ENCODE assay signal across 9 cellular contexts in the genomic region with DNA sequence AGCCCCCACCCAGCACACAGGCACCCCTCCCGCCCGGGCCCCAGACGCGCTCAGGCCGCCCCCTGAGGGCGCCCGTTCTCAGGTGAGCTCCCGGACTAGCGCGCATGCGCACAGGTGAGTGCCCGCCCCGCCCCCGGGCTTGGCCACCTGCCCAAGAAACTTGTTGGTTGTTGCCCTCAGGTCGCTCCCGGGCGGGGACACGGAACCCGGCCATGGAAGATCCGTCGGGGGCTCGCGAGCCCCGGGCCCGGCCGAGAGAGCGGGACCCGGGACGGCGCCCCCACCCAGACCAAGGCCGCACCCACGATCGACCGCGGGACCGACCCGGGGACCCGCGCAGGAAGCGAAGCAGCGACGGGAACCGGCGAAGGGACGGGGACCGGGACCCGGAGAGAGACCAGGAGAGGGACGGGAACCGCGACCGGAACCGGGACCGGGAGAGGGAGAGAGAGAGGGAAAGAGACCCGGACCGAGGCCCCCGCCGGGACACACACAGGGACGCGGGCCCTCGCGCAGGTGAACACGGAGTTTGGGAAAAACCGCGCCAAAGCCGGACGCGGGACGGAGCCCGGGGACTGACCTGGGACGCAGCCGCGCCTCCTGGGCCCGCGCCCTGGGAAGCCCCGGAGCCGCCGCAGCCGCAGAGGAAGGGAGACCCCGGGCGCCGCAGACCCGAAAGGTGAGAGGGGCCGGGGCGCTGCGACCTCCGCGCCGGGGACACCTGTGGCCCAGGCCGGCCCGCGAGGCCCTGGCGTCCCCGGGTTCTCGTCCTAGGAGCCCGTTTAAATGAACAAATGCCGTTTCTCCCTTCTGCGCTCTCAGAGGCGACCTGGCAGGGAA. TPM values are rescaled to one million over a fixed set of nuclear protein-coding genes. Genes with fewer than 3 reads are reported as not detected.
DNase-seq lines count a peak whose midpoint lies in the region; ATAC-seq and TF ChIP-seq lines count a peak whose summit lies in the region.
"Had no signal": no experiment of that assay in that cellular context is flagged by ENCODE, and none has a peak within 500 bp of the region (broad histone marks: within the 10 kb centered on the region; RNA-seq: fewer than 3 reads in every experiment).

A gene with protein sequence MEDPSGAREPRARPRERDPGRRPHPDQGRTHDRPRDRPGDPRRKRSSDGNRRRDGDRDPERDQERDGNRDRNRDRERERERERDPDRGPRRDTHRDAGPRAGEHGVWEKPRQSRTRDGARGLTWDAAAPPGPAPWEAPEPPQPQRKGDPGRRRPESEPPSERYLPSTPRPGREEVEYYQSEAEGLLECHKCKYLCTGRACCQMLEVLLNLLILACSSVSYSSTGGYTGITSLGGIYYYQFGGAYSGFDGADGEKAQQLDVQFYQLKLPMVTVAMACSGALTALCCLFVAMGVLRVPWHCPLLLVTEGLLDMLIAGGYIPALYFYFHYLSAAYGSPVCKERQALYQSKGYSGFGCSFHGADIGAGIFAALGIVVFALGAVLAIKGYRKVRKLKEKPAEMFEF (plus strand): TSS at position 167 of the 840 bp plus-strand sequence. CDS start 46 bp downstream, at position 213.

- CTCF ChIA-PET in activated CD4-positive, alpha-beta T cell treated with anti-CD3 and anti-CD28 coated beads, Interleukin-2, amount 10 ng/mL, durations not matched to agents 7 days and 5 days (lab: Charles Lee): no interaction called here

- H3K27me3 ChIP-seq in esophagus (ENCODE audit: control insufficient read depth in 1 of 2, insufficient read depth in 2 of 2, low read length in 2 of 2): no peaks in the 10 kb centered on the region
- peaks cover 35% of the 10 kb centered on the region for H3K27me3 ChIP-seq in osteoblast (ENCODE audit: insufficient read depth, low read length)

- H3K27ac Mint-ChIP-seq in activated CD4-positive, alpha-beta T cell treated with anti-CD3 and anti-CD28 coated beads, Interleukin-2, amount 10 ng/mL, durations not matched to agents 7 days and 5 days: no peak within 1 kb of the TSS
- H3K27ac Mint-ChIP-seq: activated naive CD4-positive, alpha-beta T cell treated with anti-CD3 and anti-CD28 coated beads, Interleukin-2, amount 50 U/mL, for 72 hours had no signal

- no peaks in the 10 kb centered on the region for H3K79me2 ChIP-seq in osteoblast (ENCODE audit: insufficient read depth, low read length)

- POLR2A ChIA-PET in activated CD4-positive, alpha-beta T cell treated with anti-CD3 and anti-CD28 coated beads, Interleukin-2, amount 10 ng/mL, durations not matched to agents 7 days and 5 days (lab: Charles Lee): no interaction called here

- H4K20me1 ChIP-seq in osteoblast (ENCODE audit: insufficient read depth, low read length): no peaks in the 10 kb centered on the region

- no peak for ATAC-seq in GM21737 (IDR thresholded peaks at IDR 0.05; ENCODE audit: unreplicated experiment)

- DNase-seq in AG08396 (ENCODE audit: low spot score) (peak; percentile 29), HT-29 (ENCODE audit: low spot score) (peak; percentile 95), osteoblast (ENCODE audit: insufficient read length, low spot score, missing footprints) (peak; percentile 85), posterior vena cava (ENCODE audit: low spot score) (no peak), AG08395 (ENCODE audit: low spot score) (no peak)
- DNase-seq in activated CD4-positive, alpha-beta T cell treated with anti-CD3 and anti-CD28 coated beads, Interleukin-2, amount 10 ng/mL, durations not matched to agents 7 days and 5 days: peak; percentile 11

- H3K4me1 ChIP-seq in esophagus (ENCODE audit: control insufficient read depth in 2 of 2, insufficient read depth in 2 of 2, low read length in 1 of 2): peaks cover 0 to 2% of the 10 kb centered on the region in 2 donors
- H3K4me1 ChIP-seq in osteoblast (ENCODE audit: insufficient read depth, low read length): peaks cover 5% of the 10 kb centered on the region

- no peaks in the 10 kb centered on the region for H3K9me3 Mint-ChIP-seq in activated CD4-positive, alpha-beta T cell treated with anti-CD3 and anti-CD28 coated beads, Interleukin-2, amount 10 ng/mL, durations not matched to agents 7 days and 5 days
- H3K9me3 Mint-ChIP-seq: activated naive CD4-positive, alpha-beta T cell treated with anti-CD3 and anti-CD28 coated beads, Interleukin-2, amount 50 U/mL, for 72 hours had no signal

- H3K9me3 ChIP-seq in esophagus (ENCODE audit: control insufficient read depth in 2 of 2, insufficient read depth in 1 of 2, low read depth in 1 of 2, low read length in 1 of 2) (no peaks in the 10 kb centered on the region), osteoblast (ENCODE audit: low read depth, low read length) (no peaks in the 10 kb centered on the region)

- H2AFZ ChIP-seq in osteoblast (ENCODE audit: low read length): peak within 1 kb of the TSS; percentile 51

- H3K27ac ChIP-seq in esophagus (ENCODE audit: low read depth in 2 of 2, low read length in 1 of 2) (no peak within 1 kb of the TSS), osteoblast (ENCODE audit: low read depth, low read length) (no peak within 1 kb of the TSS)

- no peaks in the 10 kb centered on the region for H3K36me3 ChIP-seq in esophagus (ENCODE audit: control insufficient read depth in 2 of 2, insufficient read depth in 2 of 2, low read length in 1 of 2)
- no peaks in the 10 kb centered on the region for H3K36me3 ChIP-seq in osteoblast (ENCODE audit: insufficient read depth, low read length)

- peaks cover 26% of the 10 kb centered on the region for H3K27me3 Mint-ChIP-seq in activated CD4-positive, alpha-beta T cell treated with anti-CD3 and anti-CD28 coated beads, Interleukin-2, amount 10 ng/mL, durations not matched to agents 7 days and 5 days

- peak within 1 kb of the TSS; percentile 41 for H3K4me3 Mint-ChIP-seq in activated CD4-positive, alpha-beta T cell treated with anti-CD3 and anti-CD28 coated beads, Interleukin-2, amount 10 ng/mL, durations not matched to agents 7 days and 5 days

- H3K4me3 ChIP-seq in esophagus (ENCODE audit: low read depth in 1 of 2, low read length in 2 of 2) (peak within 1 kb of the TSS; percentile 69 to 71), osteoblast (ENCODE audit: insufficient read depth, low read length) (peak within 1 kb of the TSS; percentile 58)

- H3K4me2 ChIP-seq in osteoblast (ENCODE audit: insufficient read depth, low read length): peak within 1 kb of the TSS; percentile 77

- no peak for TF ChIP-seq CTCF in osteoblast (IDR thresholded peaks at IDR 0.05; ENCODE audit: extremely low read depth, low read depth, low read length)

- 1 to 2% methylated on average over 69 to 98 of the region's 98 CpGs for WGBS in esophagus, 2 donors

- H3K36me3 Mint-ChIP-seq in activated CD4-positive, alpha-beta T cell treated with anti-CD3 and anti-CD28 coated beads, Interleukin-2, amount 10 ng/mL, durations not matched to agents 7 days and 5 days (ENCODE audit: low read depth): no peaks in the 10 kb centered on the region

- peaks cover 5% of the 10 kb centered on the region for H3K4me1 Mint-ChIP-seq in activated CD4-positive, alpha-beta T cell treated with anti-CD3 and anti-CD28 coated beads, Interleukin-2, amount 10 ng/mL, durations not matched to agents 7 days and 5 days

- intact Hi-C loops in posterior vena cava (cut with DNase I): no loop called here

RNA-seq across cellular contexts. Expression of the gene that starts here (rescaled TPM):
- total RNA-seq in HT-29 (2014; rRNA removed; shearing (Covaris generic)): 45.7 and 50.8 TPM in 2 replicates
- not detected for total RNA-seq in activated CD4-positive, alpha-beta T cell treated with anti-CD3 and anti-CD28 coated beads, Interleukin-2, amount 10 ng/mL, durations not matched to agents 7 days and 5 days
- 1 to 10 TPM; 2.9 to 4.2 TPM for polyA plus RNA-seq in esophagus
- total RNA-seq in osteoblast (0.36 and 0.88 TPM in 2 replicates), posterior vena cava (not detected)
- total RNA-seq: activated naive CD4-positive, alpha-beta T cell treated with anti-CD3 and anti-CD28 coated beads, Interleukin-2, amount 50 U/mL, for 72 hours had no signal

Comparison
In these comparisons a context has a peak if more than half of its experiments do, and no peak if none do; other contexts are left out.
1. RNA of the gene that starts here (total RNA-seq): 45.7 to 50.8 TPM in HT-29; 0.36 to 0.88 TPM in osteoblast, not detected in posterior vena cava and not detected in activated CD4-positive, alpha-beta T cell treated with anti-CD3 and anti-CD28 coated beads, Interleukin-2, amount 10 ng/mL, durations not matched to agents 7 days and 5 days; every median in the first group is over 10 times any median in the second.
2. Peak in DNase-seq in activated CD4-positive, alpha-beta T cell treated with anti-CD3 and anti-CD28 coated beads, Interleukin-2, amount 10 ng/mL, durations not matched to agents 7 days and 5 days; RNA of the gene not detected or under 1 TPM.
3. Peak in DNase-seq, H3K4me3 ChIP-seq and H3K4me2 ChIP-seq in osteoblast; RNA of the gene not detected or under 1 TPM.
4. DNase-seq: peak in AG08396 (single experiment) and HT-29 (single experiment); none in posterior vena cava (single experiment) and AG08395 (single experiment).